Comparison of ENCODE assay signal across 1 cellular context in genomic region chr17:67331381-67332161, GRCh38.
TF ChIP-seq lines count a peak whose summit lies in the region.
"Not testable (repeated sequence)": the region's sequence is repeated elsewhere in the genome, so short reads cannot be mapped to it uniquely, and the experiment has no call there.

No MANE protein-coding gene starts in this region.

TF ChIP-seq in HepG2, 621 proteins besides CTCF, POLR2A, EP300 and RAD21 (continued from another document):
- TF ChIP-seq ZBTB46 (CRISPR knock-in tag; IDR thresholded peaks at IDR 0.05; ENCODE audit: borderline replicate concordance) = peak; percentile 38; the same call in 1 of the 2 replicates
- peak; percentile 32 for TF ChIP-seq ZNF781 (CRISPR knock-in tag; IDR thresholded peaks at IDR 0.05; ENCODE audit: borderline replicate concordance, not compliant biosample characterization)
- peak; percentile 57; the same call in 1 of the 2 replicates for TF ChIP-seq EHMT2 (IDR thresholded peaks at IDR 0.05; ENCODE audit: borderline replicate concordance, low read depth, low read length)
- TF ChIP-seq ZNF644 (CRISPR knock-in tag; IDR thresholded peaks at IDR 0.05; ENCODE audit: low read depth) = peak; percentile 77; the same call in 1 of the 2 replicates
- TF ChIP-seq UBTF (CRISPR knock-in tag; IDR thresholded peaks at IDR 0.05) = peak; percentile 36; the same call in 1 of the 2 replicates
- 0 out of 2 replicates have a peak, but pooled peaks have one; percentile 7 for TF ChIP-seq ZNF629 (CRISPR knock-in tag; conservative IDR thresholded peaks at IDR 0.05)
- TF ChIP-seq NR2F6 (IDR thresholded peaks at IDR 0.05) = peak; percentile 64
- TF ChIP-seq NR2F6 (CRISPR knock-in tag; IDR thresholded peaks at IDR 0.05) = peak; percentile 63
- peak; percentile 53; the same call in 1 of the 2 replicates for TF ChIP-seq NFKB2 (CRISPR knock-in tag; IDR thresholded peaks at IDR 0.05; ENCODE audit: borderline replicate concordance)
- TF ChIP-seq ZNF501 (CRISPR knock-in tag; IDR thresholded peaks at IDR 0.05) = peak; percentile 52; the same call in 1 of the 2 replicates
- peak; percentile 32; the same call in 1 of the 2 replicates for TF ChIP-seq FOXK1 (CRISPR knock-in tag; IDR thresholded peaks at IDR 0.05; ENCODE audit: borderline replicate concordance, low read depth)
- peak in 1 of 2 experiments; percentile 95; a peak in 2 of 4 replicates for TF ChIP-seq ATF4 (CRISPR knock-in tag; IDR thresholded peaks at IDR 0.05)
- TF ChIP-seq NR2C2 (CRISPR knock-in tag; IDR thresholded peaks at IDR 0.05; ENCODE audit: borderline replicate concordance) = 0 out of 2 replicates have a peak, but pooled peaks have one; percentile 26
- peak; percentile 39; the same call in 1 of the 2 replicates for TF ChIP-seq KDM5B (CRISPR knock-in tag; IDR thresholded peaks at IDR 0.05; ENCODE audit: borderline replicate concordance)
- TF ChIP-seq HNF1B (CRISPR knock-in tag; IDR thresholded peaks at IDR 0.05) = 0 out of 2 replicates have a peak, but pooled peaks have one; percentile 39
- TF ChIP-seq ZNF598 (CRISPR knock-in tag; IDR thresholded peaks at IDR 0.05; ENCODE audit: borderline replicate concordance) = peak; percentile 68; the same call in 1 of the 2 replicates
- TF ChIP-seq SOX6 (IDR thresholded peaks at IDR 0.05) = not testable (repeated sequence)
- TF ChIP-seq SOX6 (CRISPR knock-in tag; IDR thresholded peaks at IDR 0.05) = peak; percentile 71
- 0 out of 2 replicates have a peak, but pooled peaks have one; percentile 31 for TF ChIP-seq WIZ (CRISPR knock-in tag; IDR thresholded peaks at IDR 0.05)
- TF ChIP-seq CEBPB (IDR thresholded peaks at IDR 0.05; ENCODE audit: borderline replicate concordance, low read depth, low read length) = peak; percentile 54; the same call in 1 of the 2 replicates
- TF ChIP-seq GATAD2A (CRISPR knock-in tag; IDR thresholded peaks at IDR 0.05) = peak; percentile 56; the same call in 1 of the 2 replicates
- TF ChIP-seq THRA (CRISPR knock-in tag; IDR thresholded peaks at IDR 0.05; ENCODE audit: borderline replicate concordance) = 0 out of 2 replicates have a peak, but pooled peaks have one; percentile 48
- 0 out of 2 replicates have a peak, but pooled peaks have one; percentile 32 for TF ChIP-seq ARID5B (CRISPR knock-in tag; IDR thresholded peaks at IDR 0.05)
- 0 out of 2 replicates have a peak, but pooled peaks have one; percentile 48 for TF ChIP-seq RBAK (CRISPR knock-in tag; IDR thresholded peaks at IDR 0.05)
- TF ChIP-seq HOXA3 (CRISPR knock-in tag; IDR thresholded peaks at IDR 0.05) = 0 out of 2 replicates have a peak, but pooled peaks have one; percentile 6
- 0 out of 2 replicates have a peak, but pooled peaks have one; percentile 43 for TF ChIP-seq HIVEP1 (CRISPR knock-in tag; IDR thresholded peaks at IDR 0.05)
- peak; percentile 19; the same call in 1 of the 2 replicates for TF ChIP-seq ZMYM3 (CRISPR knock-in tag; IDR thresholded peaks at IDR 0.05)
- peak; percentile 27; the same call in 1 of the 2 replicates for TF ChIP-seq CBX5 (CRISPR knock-in tag; IDR thresholded peaks at IDR 0.05; ENCODE audit: borderline replicate concordance)
- peak; percentile 32; the same call in 1 of the 2 replicates for TF ChIP-seq NFE2L1 (CRISPR knock-in tag; IDR thresholded peaks at IDR 0.05; ENCODE audit: borderline replicate concordance)
- TF ChIP-seq HDAC1 (CRISPR knock-in tag; IDR thresholded peaks at IDR 0.05) = 0 out of 2 replicates have a peak, but pooled peaks have one; percentile 11
- TF ChIP-seq ZFY (CRISPR knock-in tag; IDR thresholded peaks at IDR 0.05) = peak; percentile 39; the same call in 1 of the 2 replicates
- 0 out of 2 replicates have a peak, but pooled peaks have one; percentile 31 for TF ChIP-seq BORCS8-MEF2B (CRISPR knock-in tag; IDR thresholded peaks at IDR 0.05)
- TF ChIP-seq HNF4A (CRISPR knock-in tag; IDR thresholded peaks at IDR 0.05) = 0 out of 2 replicates have a peak, but pooled peaks have one; percentile 11
